ENCODE assay signal across 1 cellular context in the genomic region with DNA sequence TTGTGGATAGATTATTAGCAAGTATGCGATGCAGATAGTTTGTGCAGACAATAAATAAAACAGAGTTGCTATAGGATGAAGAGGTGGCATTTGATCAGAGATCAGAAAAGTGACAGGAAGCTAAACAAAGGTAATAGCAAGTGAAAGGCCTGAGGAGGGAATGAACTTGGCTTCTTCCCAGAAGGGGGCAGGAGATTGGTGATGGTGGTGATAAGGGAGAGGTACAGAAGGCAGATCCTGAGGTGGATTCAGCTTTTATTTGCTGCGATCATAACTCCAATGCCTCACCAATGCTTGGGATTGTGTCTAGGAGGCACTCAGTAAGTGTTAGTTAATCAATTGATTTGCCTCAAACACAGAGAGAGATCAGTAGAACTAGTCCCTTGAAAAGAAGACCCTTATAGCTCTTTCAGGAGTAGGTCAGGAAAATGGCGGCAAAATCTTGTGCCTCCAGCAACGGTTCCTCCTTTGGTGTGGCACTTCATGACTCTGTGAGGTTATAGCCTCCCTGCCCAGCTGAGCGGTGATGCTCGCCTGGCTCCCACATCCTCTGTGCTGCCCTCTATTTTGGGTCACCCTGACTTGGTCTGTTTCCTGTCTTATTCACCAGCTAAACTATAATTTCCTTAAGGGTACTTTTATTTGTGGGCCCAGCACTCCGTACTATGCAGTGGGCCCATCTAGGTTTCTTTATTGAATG.
TF ChIP-seq lines count a peak whose summit lies in the region.

No MANE protein-coding gene starts in this region.

TF ChIP-seq in SK-N-SH treated with all-trans-retinoic acid at 6 μM for 48 hours, 23 proteins besides CTCF, POLR2A, EP300 and RAD21 (continued from another document):
- TF ChIP-seq, protein P1, sequence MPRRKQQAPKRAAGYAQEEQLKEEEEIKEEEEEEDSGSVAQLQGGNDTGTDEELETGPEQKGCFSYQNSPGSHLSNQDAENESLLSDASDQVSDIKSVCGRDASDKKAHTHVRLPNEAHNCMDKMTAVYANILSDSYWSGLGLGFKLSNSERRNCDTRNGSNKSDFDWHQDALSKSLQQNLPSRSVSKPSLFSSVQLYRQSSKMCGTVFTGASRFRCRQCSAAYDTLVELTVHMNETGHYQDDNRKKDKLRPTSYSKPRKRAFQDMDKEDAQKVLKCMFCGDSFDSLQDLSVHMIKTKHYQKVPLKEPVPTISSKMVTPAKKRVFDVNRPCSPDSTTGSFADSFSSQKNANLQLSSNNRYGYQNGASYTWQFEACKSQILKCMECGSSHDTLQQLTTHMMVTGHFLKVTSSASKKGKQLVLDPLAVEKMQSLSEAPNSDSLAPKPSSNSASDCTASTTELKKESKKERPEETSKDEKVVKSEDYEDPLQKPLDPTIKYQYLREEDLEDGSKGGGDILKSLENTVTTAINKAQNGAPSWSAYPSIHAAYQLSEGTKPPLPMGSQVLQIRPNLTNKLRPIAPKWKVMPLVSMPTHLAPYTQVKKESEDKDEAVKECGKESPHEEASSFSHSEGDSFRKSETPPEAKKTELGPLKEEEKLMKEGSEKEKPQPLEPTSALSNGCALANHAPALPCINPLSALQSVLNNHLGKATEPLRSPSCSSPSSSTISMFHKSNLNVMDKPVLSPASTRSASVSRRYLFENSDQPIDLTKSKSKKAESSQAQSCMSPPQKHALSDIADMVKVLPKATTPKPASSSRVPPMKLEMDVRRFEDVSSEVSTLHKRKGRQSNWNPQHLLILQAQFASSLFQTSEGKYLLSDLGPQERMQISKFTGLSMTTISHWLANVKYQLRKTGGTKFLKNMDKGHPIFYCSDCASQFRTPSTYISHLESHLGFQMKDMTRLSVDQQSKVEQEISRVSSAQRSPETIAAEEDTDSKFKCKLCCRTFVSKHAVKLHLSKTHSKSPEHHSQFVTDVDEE (CRISPR knock-in tag; IDR thresholded peaks at IDR 0.05), result no peak
- no peak for TF ChIP-seq ZC3H10 (CRISPR knock-in tag; IDR thresholded peaks at IDR 0.05)
- TF ChIP-seq ZFP30 (CRISPR knock-in tag; IDR thresholded peaks at IDR 0.05), result no peak
- TF ChIP-seq, protein P2, sequence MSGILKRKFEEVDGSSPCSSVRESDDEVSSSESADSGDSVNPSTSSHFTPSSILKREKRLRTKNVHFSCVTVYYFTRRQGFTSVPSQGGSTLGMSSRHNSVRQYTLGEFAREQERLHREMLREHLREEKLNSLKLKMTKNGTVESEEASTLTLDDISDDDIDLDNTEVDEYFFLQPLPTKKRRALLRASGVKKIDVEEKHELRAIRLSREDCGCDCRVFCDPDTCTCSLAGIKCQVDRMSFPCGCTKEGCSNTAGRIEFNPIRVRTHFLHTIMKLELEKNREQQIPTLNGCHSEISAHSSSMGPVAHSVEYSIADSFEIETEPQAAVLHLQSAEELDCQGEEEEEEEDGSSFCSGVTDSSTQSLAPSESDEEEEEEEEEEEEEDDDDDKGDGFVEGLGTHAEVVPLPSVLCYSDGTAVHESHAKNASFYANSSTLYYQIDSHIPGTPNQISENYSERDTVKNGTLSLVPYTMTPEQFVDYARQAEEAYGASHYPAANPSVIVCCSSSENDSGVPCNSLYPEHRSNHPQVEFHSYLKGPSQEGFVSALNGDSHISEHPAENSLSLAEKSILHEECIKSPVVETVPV (CRISPR knock-in tag; IDR thresholded peaks at IDR 0.05), result no peak
- TF ChIP-seq ISL1 (CRISPR knock-in tag; IDR thresholded peaks at IDR 0.05), result no peak
- TF ChIP-seq ZNF8 (CRISPR knock-in tag; IDR thresholded peaks at IDR 0.05), result no peak
- TF ChIP-seq, protein P3, sequence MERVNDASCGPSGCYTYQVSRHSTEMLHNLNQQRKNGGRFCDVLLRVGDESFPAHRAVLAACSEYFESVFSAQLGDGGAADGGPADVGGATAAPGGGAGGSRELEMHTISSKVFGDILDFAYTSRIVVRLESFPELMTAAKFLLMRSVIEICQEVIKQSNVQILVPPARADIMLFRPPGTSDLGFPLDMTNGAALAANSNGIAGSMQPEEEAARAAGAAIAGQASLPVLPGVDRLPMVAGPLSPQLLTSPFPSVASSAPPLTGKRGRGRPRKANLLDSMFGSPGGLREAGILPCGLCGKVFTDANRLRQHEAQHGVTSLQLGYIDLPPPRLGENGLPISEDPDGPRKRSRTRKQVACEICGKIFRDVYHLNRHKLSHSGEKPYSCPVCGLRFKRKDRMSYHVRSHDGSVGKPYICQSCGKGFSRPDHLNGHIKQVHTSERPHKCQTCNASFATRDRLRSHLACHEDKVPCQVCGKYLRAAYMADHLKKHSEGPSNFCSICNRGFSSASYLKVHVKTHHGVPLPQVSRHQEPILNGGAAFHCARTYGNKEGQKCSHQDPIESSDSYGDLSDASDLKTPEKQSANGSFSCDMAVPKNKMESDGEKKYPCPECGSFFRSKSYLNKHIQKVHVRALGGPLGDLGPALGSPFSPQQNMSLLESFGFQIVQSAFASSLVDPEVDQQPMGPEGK (CRISPR knock-in tag; IDR thresholded peaks at IDR 0.05; ENCODE audit: borderline replicate concordance), result no peak
- TF ChIP-seq PPARA (CRISPR knock-in tag; IDR thresholded peaks at IDR 0.05; ENCODE audit: borderline replicate concordance), result no peak
- TF ChIP-seq SNAI2 (CRISPR knock-in tag; IDR thresholded peaks at IDR 0.05), result no peak
- TF ChIP-seq, protein P4, sequence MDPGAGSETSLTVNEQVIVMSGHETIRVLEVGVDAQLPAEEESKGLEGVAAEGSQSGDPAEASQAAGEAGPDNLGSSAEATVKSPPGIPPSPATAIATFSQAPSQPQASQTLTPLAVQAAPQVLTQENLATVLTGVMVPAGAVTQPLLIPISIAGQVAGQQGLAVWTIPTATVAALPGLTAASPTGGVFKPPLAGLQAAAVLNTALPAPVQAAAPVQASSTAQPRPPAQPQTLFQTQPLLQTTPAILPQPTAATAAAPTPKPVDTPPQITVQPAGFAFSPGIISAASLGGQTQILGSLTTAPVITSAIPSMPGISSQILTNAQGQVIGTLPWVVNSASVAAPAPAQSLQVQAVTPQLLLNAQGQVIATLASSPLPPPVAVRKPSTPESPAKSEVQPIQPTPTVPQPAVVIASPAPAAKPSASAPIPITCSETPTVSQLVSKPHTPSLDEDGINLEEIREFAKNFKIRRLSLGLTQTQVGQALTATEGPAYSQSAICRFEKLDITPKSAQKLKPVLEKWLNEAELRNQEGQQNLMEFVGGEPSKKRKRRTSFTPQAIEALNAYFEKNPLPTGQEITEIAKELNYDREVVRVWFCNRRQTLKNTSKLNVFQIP (CRISPR knock-in tag; IDR thresholded peaks at IDR 0.05; ENCODE audit: borderline replicate concordance, low read depth), result no peak
- TF ChIP-seq GLIS3 (CRISPR knock-in tag; IDR thresholded peaks at IDR 0.05), result no peak
- no peak for TF ChIP-seq ZNF70 (CRISPR knock-in tag; IDR thresholded peaks at IDR 0.05)
- TF ChIP-seq OSR1 (CRISPR knock-in tag; IDR thresholded peaks at IDR 0.05), result no peak
- no peak for TF ChIP-seq TOX (CRISPR knock-in tag; IDR thresholded peaks at IDR 0.05; ENCODE audit: borderline replicate concordance)
- TF ChIP-seq ZFP3 (CRISPR knock-in tag; IDR thresholded peaks at IDR 0.05), result no peak
- no peak for TF ChIP-seq ZNF565 (CRISPR knock-in tag; conservative IDR thresholded peaks at IDR 0.05; ENCODE audit: low read depth)
- no peak for TF ChIP-seq RARB (CRISPR knock-in tag; IDR thresholded peaks at IDR 0.05)
- no peak for TF ChIP-seq TCF4 (CRISPR knock-in tag; IDR thresholded peaks at IDR 0.05; ENCODE audit: borderline replicate concordance)
TF ChIP-seq in SK-N-SH treated with all-trans-retinoic acid at 6 μM for 48 hours: peak in this region for 0.
